Comparison of ENCODE assay signal across 8 cellular contexts in the genomic region with DNA sequence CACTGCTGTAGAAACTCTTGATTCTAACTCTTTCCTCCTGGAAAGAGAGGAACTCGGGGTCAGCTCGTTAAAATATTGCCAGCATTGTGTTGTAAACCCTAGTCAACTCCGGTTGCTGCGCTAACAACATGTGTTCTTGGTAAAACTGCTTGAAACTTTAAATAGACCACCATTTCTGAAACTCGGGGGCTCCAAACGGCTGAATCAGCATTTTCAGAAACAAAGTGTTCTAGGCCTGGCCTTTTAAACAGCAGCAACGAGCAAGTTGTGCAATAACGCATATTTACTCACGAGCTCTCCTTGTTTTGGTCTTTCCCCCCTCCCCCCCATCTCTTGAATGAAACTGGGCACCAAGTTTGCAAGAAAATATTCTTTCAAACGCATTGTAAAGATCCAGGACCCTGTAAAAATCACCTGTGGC. TPM values are rescaled to one million over a fixed set of nuclear protein-coding genes. Genes with fewer than 3 reads are reported as not detected.
DNase-seq lines count a peak whose midpoint lies in the region; ATAC-seq and TF ChIP-seq lines count a peak whose summit lies in the region.

No MANE protein-coding gene starts in this region.

- peaks cover 4% of the 10 kb centered on the region for H3K9me3 ChIP-seq in CD4-positive, alpha-beta T cell (ENCODE audit: control insufficient read depth, low read length)
- H3K9me3 ChIP-seq in ectodermal cell (ENCODE audit: control insufficient read depth, low read length) = no peaks in the 10 kb centered on the region

- H3K27ac Mint-ChIP-seq in CD4-positive, alpha-beta T cell = peak overlapping the region; percentile 61
- H3K27ac Mint-ChIP-seq in natural killer cell = no peak overlapping the region

- H3K4me3 Mint-ChIP-seq in CD4-positive, alpha-beta T cell = peak overlapping the region; percentile 89
- peak overlapping the region; percentile 88 for H3K4me3 Mint-ChIP-seq in natural killer cell

- H3K27me3 ChIP-seq in CD4-positive, alpha-beta T cell (ENCODE audit: control insufficient read depth, insufficient read depth, low read length) = peaks cover 25% of the 10 kb centered on the region
- peaks cover 31% of the 10 kb centered on the region for H3K27me3 ChIP-seq in ectodermal cell (ENCODE audit: control insufficient read depth, insufficient read depth, low read length, poor library complexity, severe bottlenecking)

- CTCF ChIA-PET in CD4-positive, alpha-beta T cell (lab: Charles Lee) = no interaction called here

- peaks cover 19% of the 10 kb centered on the region for H3K4me1 Mint-ChIP-seq in CD4-positive, alpha-beta T cell (ENCODE audit: low read depth)
- peaks cover 0 to 10% of the 10 kb centered on the region in 2 donors for H3K4me1 Mint-ChIP-seq in natural killer cell

- 9 to 15% methylated on average over 10 of the region's 10 CpGs for WGBS in ectodermal cell, 2 experiments

- no peak for TF ChIP-seq CTCF in CD4-positive, alpha-beta T cell (IDR thresholded peaks at IDR 0.05)
- TF ChIP-seq CTCF in NB4 (IDR thresholded peaks at IDR 0.05; ENCODE audit: low read depth, low read length) (no peak), natural killer cell (IDR thresholded peaks at IDR 0.05) (no peak)

- ATAC-seq in CD4-positive, alpha-beta T cell (ENCODE audit: poor library complexity) = no peak
- no peak for ATAC-seq in natural killer cell

- peak overlapping the region; percentile 64 for H3K4me3 ChIP-seq in NB4 (ENCODE audit: low read depth, low read length)
- H3K4me3 ChIP-seq in ectodermal cell (ENCODE audit: insufficient read depth, low read depth, low read length) = peak overlapping the region; percentile 54

- H3K4me1 ChIP-seq in ectodermal cell (ENCODE audit: control insufficient read depth, insufficient read depth, low read length) = peaks cover 20% of the 10 kb centered on the region

- H3K27ac ChIP-seq in CD4-positive, alpha-beta T cell (ENCODE audit: low read depth, low read length) = no peak overlapping the region
- peak overlapping the region; percentile 44 for H3K27ac ChIP-seq in ectodermal cell (ENCODE audit: insufficient read depth, low read depth, low read length, poor library complexity, severe bottlenecking)

- intact Hi-C loops in CD4-positive, alpha-beta T cell (cut with DNase I, micrococcal nuclease) = loop anchor here (5.0 kb wide), 2 partner anchors 85 to 95 kb away; no protein-coding TSS in a partner anchor
- intact Hi-C loops in natural killer cell (cut with micrococcal nuclease) = no loop called here

- DNase-seq in CD4-positive, alpha-beta T cell = no peak
- DNase-seq in NB4 (ENCODE audit: low read depth) (peak; percentile 82), natural killer cell (no peak), hypothalamus (lab: John Stamatoyannopoulos, UW) (no peak)
- no peak for DNase-seq in stimulated activated naive CD4-positive, alpha-beta T cell treated with Interleukin-2 at 50 U/mL for 16 hours (lab: John Stamatoyannopoulos, UW)
- no peak for DNase-seq in stimulated activated CD4-positive, alpha-beta T cell treated with anti-CD3 and anti-CD28 coated beads, Interleukin-2, amount 100 ng/mL, for 24 hours
- no peak for DNase-seq in stimulated activated CD8-positive, alpha-beta memory T cell treated with anti-CD3 and anti-CD28 coated beads, Interleukin-4, amount 100 ng/mL, for 48 hours

- POLR2A ChIA-PET in CD4-positive, alpha-beta T cell (lab: Charles Lee) = no interaction called here

- no peaks in the 10 kb centered on the region for H3K36me3 Mint-ChIP-seq in CD4-positive, alpha-beta T cell (ENCODE audit: low read depth)
- H3K36me3 Mint-ChIP-seq in natural killer cell = no peaks in the 10 kb centered on the region

- H3K36me3 ChIP-seq in ectodermal cell (ENCODE audit: control insufficient read depth, insufficient read depth, low read length) = no peaks in the 10 kb centered on the region

- peaks cover 59% of the 10 kb centered on the region for H3K27me3 Mint-ChIP-seq in CD4-positive, alpha-beta T cell
- peaks cover 37 to 74% of the 10 kb centered on the region in 2 donors for H3K27me3 Mint-ChIP-seq in natural killer cell (ENCODE audit: low read depth in 2 of 2)

- H3K9me3 Mint-ChIP-seq in CD4-positive, alpha-beta T cell = peaks cover 6% of the 10 kb centered on the region
- no peaks in the 10 kb centered on the region for H3K9me3 Mint-ChIP-seq in natural killer cell

- no peak for TF ChIP-seq POLR2A in NB4 (IDR thresholded peaks at IDR 0.05; ENCODE audit: extremely low read depth, insufficient read length)

RNA-seq across cellular contexts. Expression of a gene that starts 9.2 kb away (rescaled TPM):
- total RNA-seq in CD4-positive, alpha-beta T cell = 1 to 10 TPM; 5.9 to 8.4 TPM
- polyA plus RNA-seq in ectodermal cell (2013, experiment 1 of 4) = 69.7 TPM
- polyA plus RNA-seq in ectodermal cell (2013, experiment 2 of 4) = 65.7 TPM
- 50.9 TPM for polyA plus RNA-seq in ectodermal cell (2013, experiment 3 of 4)
- 57.4 TPM for polyA plus RNA-seq in ectodermal cell (2013, experiment 4 of 4)
- 10 to 100 TPM in 1 of 3 donors, 1 to 10 TPM in 1, under 1 TPM in 1; 0.16 to 24.4 (median 1.4) TPM for total RNA-seq in natural killer cell
